ENCODE assay signal across 1 cellular context in genomic region chr3:49924683-49925082, GRCh38.
TF ChIP-seq lines count a peak whose summit lies in the region.

No MANE protein-coding gene starts in this region.

TF ChIP-seq in endothelial cell of umbilical vein, 7 proteins besides CTCF, POLR2A, EP300 and RAD21:
- TF ChIP-seq MAX (IDR thresholded peaks at IDR 0.05; ENCODE audit: insufficient read depth, insufficient read length) (no peak), MYC (IDR thresholded peaks at IDR 0.05; ENCODE audit: low read depth, low read length) (no peak), GATA2 (IDR thresholded peaks at IDR 0.05; ENCODE audit: insufficient read depth, insufficient read length, low read depth, low read length) (no peak), FOS (IDR thresholded peaks at IDR 0.05; ENCODE audit: borderline replicate concordance, insufficient read depth, low read length) (peak; percentile 69), JUN (IDR thresholded peaks at IDR 0.05; ENCODE audit: borderline replicate concordance, insufficient read depth, insufficient read length, low read depth) (peak; percentile 46), EZH2 (IDR thresholded peaks at IDR 0.05; ENCODE audit: borderline replicate concordance, low read depth, low read length, severe bottlenecking) (no peak)
